8 cellular contexts compared by ENCODE assay signal in genomic region chr15:31435256-31435781, GRCh38.
DNase-seq lines count a peak whose midpoint lies in the region; ATAC-seq and TF ChIP-seq lines count a peak whose summit lies in the region.

No MANE protein-coding gene starts in this region.

- TF ChIP-seq CTCF in Peyer's patch (IDR thresholded peaks at IDR 0.05), result peak; percentile 66 to 83 (median 76)
- peak; percentile 92 for TF ChIP-seq CTCF in fibroblast of villous mesenchyme (IDR thresholded peaks at IDR 0.05; ENCODE audit: insufficient read depth, low read depth, low read length)
- peak; percentile 51 for TF ChIP-seq CTCF in neutrophil (IDR thresholded peaks at IDR 0.05)

- H3K9me3 ChIP-seq in Peyer's patch (no peaks in the 10 kb centered on the region), neutrophil (no peaks in the 10 kb centered on the region)

- H3K36me3 Mint-ChIP-seq in activated T-helper 17 cell treated with anti-CD3 and anti-CD28 coated beads, Interleukin-2, amount 50 U/mL, for 72 hours (ENCODE audit: low read depth), result no peaks in the 10 kb centered on the region

- H3K36me3 ChIP-seq in Peyer's patch, result no peaks in the 10 kb centered on the region
- H3K36me3 ChIP-seq in neutrophil, result no peaks in the 10 kb centered on the region

- H3K27ac ChIP-seq in Peyer's patch (peak overlapping the region; percentile 85 to 94 (median 89)), neutrophil (peak overlapping the region; percentile 76)

- H3K4me3 Mint-ChIP-seq in activated T-helper 17 cell treated with anti-CD3 and anti-CD28 coated beads, Interleukin-2, amount 50 U/mL, for 72 hours, result peak overlapping the region; percentile 90

- H3K27ac Mint-ChIP-seq in activated T-helper 17 cell treated with anti-CD3 and anti-CD28 coated beads, Interleukin-2, amount 50 U/mL, for 72 hours, result peak overlapping the region; percentile 99

- H3K27me3 ChIP-seq in Peyer's patch, result no peaks in the 10 kb centered on the region
- no peaks in the 10 kb centered on the region for H3K27me3 ChIP-seq in neutrophil

- H3K4me1 ChIP-seq in Peyer's patch (peaks cover 0 to 32% (median 27%) of the 10 kb centered on the region in 4 donors), neutrophil (ENCODE audit: control insufficient read depth in 1 of 2, insufficient read depth in 1 of 2, low read depth in 1 of 2, low read length in 1 of 2) (peaks cover 27 to 30% of the 10 kb centered on the region in 2 experiments)

- peak; percentile 91 for DNase-seq in CD1c-positive myeloid dendritic cell (ENCODE audit: extremely low spot score)
- peak; percentile 79 to 95 (median 93) for DNase-seq in Peyer's patch
- peak; percentile 90 for DNase-seq in fibroblast of villous mesenchyme (ENCODE audit: low read depth)
- DNase-seq in superior temporal gyrus (ENCODE audit: extremely low spot score), result peak; percentile 80

- H3K4me1 Mint-ChIP-seq in activated T-helper 17 cell treated with anti-CD3 and anti-CD28 coated beads, Interleukin-2, amount 50 U/mL, for 72 hours, result peaks cover 55% of the 10 kb centered on the region

- no peaks in the 10 kb centered on the region for H3K27me3 Mint-ChIP-seq in activated T-helper 17 cell treated with anti-CD3 and anti-CD28 coated beads, Interleukin-2, amount 50 U/mL, for 72 hours

- peak overlapping the region; percentile 9 to 38 (median 27) for H3K4me3 ChIP-seq in Peyer's patch
- no peak overlapping the region for H3K4me3 ChIP-seq in fibroblast of villous mesenchyme (ENCODE audit: low read depth, low read length)
- H3K4me3 ChIP-seq in neutrophil (ENCODE audit: low read depth in 1 of 2, low read length in 1 of 2), result peak overlapping the region; percentile 47 to 50

- peak in 1 of 2 donors; percentile 18 for TF ChIP-seq POLR2A in Peyer's patch (IDR thresholded peaks at IDR 0.05)

- H3K9me3 Mint-ChIP-seq in activated T-helper 17 cell treated with anti-CD3 and anti-CD28 coated beads, Interleukin-2, amount 50 U/mL, for 72 hours, result no peaks in the 10 kb centered on the region

- peak; percentile 67 for ATAC-seq in GM19372 (IDR thresholded peaks at IDR 0.05; ENCODE audit: low read depth, unreplicated experiment)
- peak; percentile 33 for ATAC-seq in HG03469 (IDR thresholded peaks at IDR 0.05; ENCODE audit: unreplicated experiment)
- ATAC-seq in activated T-helper 17 cell treated with anti-CD3 and anti-CD28 coated beads, Interleukin-2, amount 50 U/mL, for 72 hours (replicated peaks), result peak; percentile 64
